In the genomic region with DNA sequence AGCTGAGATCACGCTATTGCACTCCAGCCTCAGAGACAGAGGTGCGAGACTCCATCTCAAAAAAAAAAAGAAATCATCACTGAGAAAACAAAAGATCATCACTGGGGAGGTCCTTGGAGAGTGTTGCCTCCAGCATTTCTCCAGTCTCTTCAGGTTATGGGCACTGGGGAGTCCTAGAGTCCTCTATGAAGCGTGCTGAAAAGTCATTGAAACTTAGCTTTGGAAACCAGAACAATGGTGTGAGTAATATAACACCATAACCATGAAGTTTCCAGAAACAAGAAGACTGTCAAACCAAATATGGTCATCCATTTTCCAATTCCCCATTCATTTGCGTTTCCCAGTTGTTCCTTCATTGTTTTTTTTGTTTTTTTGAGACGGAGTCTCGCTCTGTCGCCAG, we compare ENCODE assay signal across 10 cellular contexts. TPM values are rescaled to one million over a fixed set of nuclear protein-coding genes. Genes with fewer than 3 reads are reported as not detected.
"Had no signal": no experiment of that assay in that cellular context is flagged by ENCODE, and none has a peak within 500 bp of the region (broad histone marks: within the 10 kb centered on the region; RNA-seq: fewer than 3 reads in every experiment).

No MANE protein-coding gene starts in this region.

- H3K27ac Mint-ChIP-seq: HFFc6, IgD-negative memory B cell had no signal

- ATAC-seq: HCT116, HepG2 had no signal

- H3K27me3 Mint-ChIP-seq: IgD-negative memory B cell had no signal

- DNase-seq: GOT3, H7, HFFc6 had no signal

- H3K36me3 ChIP-seq: HAP-1 had no signal

- H3K4me3 ChIP-seq: HAP-1 had no signal

- H3K4me1 ChIP-seq: HAP-1 had no signal

- H3K27ac ChIP-seq: HL-60 had no signal

- H3K4me3 Mint-ChIP-seq: HFFc6, IgD-negative memory B cell had no signal

RNA-seq across cellular contexts. Expression of gene ARMC12, which starts 13.7 kb away (rescaled TPM):
- total RNA-seq: HepG2, HT1080 had no signal

RNA-seq across cellular contexts. Expression of gene CLPSL2, which starts 25.8 kb away (rescaled TPM):
- total RNA-seq: HepG2, HFFc6, HT1080 had no signal
- polyA plus RNA-seq: HepG2, IgD-negative memory B cell had no signal

RNA-seq across cellular contexts. Expression of gene CLPSL1, which starts 30.3 kb away (rescaled TPM):
- total RNA-seq: H4, H7, HepG2, HFFc6, HT1080 had no signal
- polyA plus RNA-seq: HepG2, IgD-negative memory B cell had no signal

RNA-seq across cellular contexts. Expression of gene CLPS, which starts 46.6 kb away (rescaled TPM):
- total RNA-seq: H4, H7, HepG2, HFFc6, HT1080 had no signal
- polyA plus RNA-seq: IgD-negative memory B cell had no signal

RNA-seq across cellular contexts. Expression of gene LHFPL5, which starts 54.6 kb away (rescaled TPM):
- total RNA-seq: H4, H7, HepG2, HFFc6, HT1080 had no signal
- polyA plus RNA-seq: IgD-negative memory B cell had no signal
